9 cellular contexts compared by ENCODE assay signal in the genomic region with DNA sequence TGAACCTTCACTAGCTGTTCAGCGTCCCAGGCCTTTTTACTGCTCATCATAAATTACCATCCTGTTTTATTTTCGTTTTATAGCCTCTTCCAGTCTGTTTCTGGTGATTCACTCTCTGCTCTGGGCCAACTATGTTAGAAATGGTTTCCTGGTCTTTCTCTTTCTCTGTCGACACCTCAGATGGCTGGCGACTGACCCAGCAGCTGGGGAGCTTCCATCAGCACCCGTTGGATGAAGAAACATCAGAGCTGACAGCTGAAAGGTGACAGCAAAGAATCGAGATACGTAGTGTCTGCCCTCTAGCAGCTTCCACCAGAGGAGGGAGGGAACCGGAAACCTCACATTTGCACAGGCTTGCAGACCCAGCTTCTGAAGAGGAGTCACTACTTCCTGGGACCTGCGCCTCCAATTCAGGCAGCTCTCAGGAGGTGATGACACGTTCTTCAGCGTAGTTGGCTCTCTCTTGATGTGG.
DNase-seq lines count a peak whose midpoint lies in the region; ATAC-seq and TF ChIP-seq lines count a peak whose summit lies in the region.
"Had no signal": no experiment of that assay in that cellular context is flagged by ENCODE, and none has a peak within 500 bp of the region (broad histone marks: within the 10 kb centered on the region; RNA-seq: fewer than 3 reads in every experiment).

No MANE protein-coding gene starts in this region.

- DNase-seq in MCF 10A (ENCODE audit: unreplicated experiment) (peak; percentile 25), breast epithelium (ENCODE audit: low spot score in 2 of 2) (no peak), right cardiac atrium (peak; percentile 77 to 91 (median 85)), upper lobe of right lung (no peak), UCSD-AML1 (lab: John Stamatoyannopoulos, UW; ENCODE audit: unreplicated experiment) (no peak), SW 1271 (lab: John Stamatoyannopoulos, UW) (no peak)
- DNase-seq in activated naive CD8-positive, alpha-beta T cell treated with anti-CD3 and anti-CD28 coated beads for 36 hours, result no peak

- H3K27me3 ChIP-seq in breast epithelium (no peaks in the 10 kb centered on the region), right cardiac atrium (ENCODE audit: control insufficient read depth, insufficient read depth) (no peaks in the 10 kb centered on the region), upper lobe of right lung (no peaks in the 10 kb centered on the region)

- H3K9me3 ChIP-seq in breast epithelium, result no peaks in the 10 kb centered on the region
- no peaks in the 10 kb centered on the region for H3K9me3 ChIP-seq in right cardiac atrium (ENCODE audit: control insufficient read depth, low read length)
- H3K9me3 ChIP-seq in upper lobe of right lung, result no peaks in the 10 kb centered on the region

- no peaks in the 10 kb centered on the region for H3K9me3 Mint-ChIP-seq in MCF 10A (ENCODE audit: unreplicated experiment)
- H3K9me3 Mint-ChIP-seq in activated naive CD8-positive, alpha-beta T cell treated with anti-CD3 and anti-CD28 coated beads for 36 hours, result no peaks in the 10 kb centered on the region
- H3K9me3 Mint-ChIP-seq in stimulated activated memory B cell treated with anti-CD40 and anti-IgM and Interleukin-4, amounts not matched to agents 10 μg/mL and 1 μg/mL and 100 μg/mL, for 72 hours, result no peaks in the 10 kb centered on the region

- POLR2A ChIA-PET in MCF 10A (lab: Yijun Ruan, JAX), result no interaction called here

- H3K4me1 ChIP-seq in breast epithelium, result no peaks in the 10 kb centered on the region
- H3K4me1 ChIP-seq in right cardiac atrium (ENCODE audit: control insufficient read depth, insufficient read depth, low read length), result peaks cover 3% of the 10 kb centered on the region
- H3K4me1 ChIP-seq in upper lobe of right lung, result no peaks in the 10 kb centered on the region

- TF ChIP-seq POLR2A in breast epithelium (IDR thresholded peaks at IDR 0.05), result no peak

- H3K27ac Mint-ChIP-seq in MCF 10A (ENCODE audit: low read depth, unreplicated experiment), result no peak overlapping the region
- H3K27ac Mint-ChIP-seq in activated naive CD8-positive, alpha-beta T cell treated with anti-CD3 and anti-CD28 coated beads for 36 hours, result peak overlapping the region; percentile 39
- no peak overlapping the region for H3K27ac Mint-ChIP-seq in stimulated activated memory B cell treated with anti-CD40 and anti-IgM and Interleukin-4, amounts not matched to agents 10 μg/mL and 1 μg/mL and 100 μg/mL, for 72 hours

- no peak for TF ChIP-seq CTCF in MCF 10A (IDR thresholded peaks at IDR 0.05; ENCODE audit: unreplicated experiment)
- no peak for TF ChIP-seq CTCF in breast epithelium (IDR thresholded peaks at IDR 0.05)
- no peak for TF ChIP-seq CTCF in upper lobe of right lung (IDR thresholded peaks at IDR 0.05)

- ATAC-seq in right cardiac atrium (peak; percentile 85 to 95), upper lobe of right lung (peak; percentile 30)
- ATAC-seq in stimulated activated memory B cell treated with anti-CD40 and anti-IgM and Interleukin-4, amounts not matched to agents 10 μg/mL and 1 μg/mL and 100 μg/mL, for 72 hours, result no peak

- no TSS peak for BruUV-seq in MCF 10A (replicated peaks; lab: Mats Ljungman, UMichigan)

- H3K36me3 ChIP-seq in breast epithelium, result no peaks in the 10 kb centered on the region
- H3K36me3 ChIP-seq in upper lobe of right lung, result no peaks in the 10 kb centered on the region

- WGBS in right cardiac atrium, result 22% methylated on average over 11 of the region's 11 CpGs

- no peak overlapping the region for H3K27ac ChIP-seq in breast epithelium
- no peak overlapping the region for H3K27ac ChIP-seq in right cardiac atrium (ENCODE audit: low read length)
- no peak overlapping the region for H3K27ac ChIP-seq in upper lobe of right lung
- H3K27ac ChIP-seq: SK-N-MC had no signal

- intact Hi-C loops in MCF 10A (cut with micrococcal nuclease), result no loop called here
- intact Hi-C loops in breast epithelium (cut with DNase I; ENCODE audit: low total_unique reads), result loop anchor here (1.0 kb wide), 1 partner anchor 37 kb away; no protein-coding TSS in a partner anchor
- intact Hi-C loops in right cardiac atrium (cut with DNase I), result no loop called here
- intact Hi-C loops in upper lobe of right lung (cut with DNase I), result no loop called here

- peaks cover 11% of the 10 kb centered on the region for H3K4me1 Mint-ChIP-seq in MCF 10A (ENCODE audit: insufficient read depth, unreplicated experiment)
- peaks cover 10% of the 10 kb centered on the region for H3K4me1 Mint-ChIP-seq in activated naive CD8-positive, alpha-beta T cell treated with anti-CD3 and anti-CD28 coated beads for 36 hours
- H3K4me1 Mint-ChIP-seq in stimulated activated memory B cell treated with anti-CD40 and anti-IgM and Interleukin-4, amounts not matched to agents 10 μg/mL and 1 μg/mL and 100 μg/mL, for 72 hours, result no peaks in the 10 kb centered on the region

- no peak overlapping the region for H3K4me3 Mint-ChIP-seq in MCF 10A (ENCODE audit: unreplicated experiment)
- no peak overlapping the region for H3K4me3 Mint-ChIP-seq in activated naive CD8-positive, alpha-beta T cell treated with anti-CD3 and anti-CD28 coated beads for 36 hours
- H3K4me3 Mint-ChIP-seq in stimulated activated memory B cell treated with anti-CD40 and anti-IgM and Interleukin-4, amounts not matched to agents 10 μg/mL and 1 μg/mL and 100 μg/mL, for 72 hours, result no peak overlapping the region

- H3K36me3 Mint-ChIP-seq in MCF 10A (ENCODE audit: insufficient read depth, unreplicated experiment), result no peaks in the 10 kb centered on the region
- H3K36me3 Mint-ChIP-seq in activated naive CD8-positive, alpha-beta T cell treated with anti-CD3 and anti-CD28 coated beads for 36 hours, result no peaks in the 10 kb centered on the region
- H3K36me3 Mint-ChIP-seq in stimulated activated memory B cell treated with anti-CD40 and anti-IgM and Interleukin-4, amounts not matched to agents 10 μg/mL and 1 μg/mL and 100 μg/mL, for 72 hours, result no peaks in the 10 kb centered on the region

- no peak overlapping the region for H3K4me3 ChIP-seq in breast epithelium
- no peak overlapping the region for H3K4me3 ChIP-seq in right cardiac atrium (ENCODE audit: low read length)
- H3K4me3 ChIP-seq in upper lobe of right lung, result no peak overlapping the region
- H3K4me3 ChIP-seq: SK-N-MC had no signal

- CTCF ChIA-PET in MCF 10A (lab: Yijun Ruan, JAX), result no interaction called here

- peaks cover 26% of the 10 kb centered on the region for H3K27me3 Mint-ChIP-seq in MCF 10A (ENCODE audit: insufficient read depth, unreplicated experiment)
- H3K27me3 Mint-ChIP-seq in activated naive CD8-positive, alpha-beta T cell treated with anti-CD3 and anti-CD28 coated beads for 36 hours, result no peaks in the 10 kb centered on the region
- H3K27me3 Mint-ChIP-seq in stimulated activated memory B cell treated with anti-CD40 and anti-IgM and Interleukin-4, amounts not matched to agents 10 μg/mL and 1 μg/mL and 100 μg/mL, for 72 hours, result peaks cover 34% of the 10 kb centered on the region

Comparison
In these comparisons a context has a peak if more than half of its experiments do, and no peak if none do; other contexts are left out.
1. DNase-seq: peak in MCF 10A (single experiment) and right cardiac atrium (3 of 3); none in breast epithelium (0 of 2), activated naive CD8-positive, alpha-beta T cell treated with anti-CD3 and anti-CD28 coated beads for 36 hours (single experiment), upper lobe of right lung (single experiment), UCSD-AML1 (single experiment) and SW 1271 (0 of 2).